In genomic region chr11:46562527-46562926, GRCh38 we compare ENCODE assay signal across 18 cellular contexts. TPM values are rescaled to one million over a fixed set of nuclear protein-coding genes. Genes with fewer than 3 reads are reported as not detected.
A peak's percentile ranks its signal among the peaks of the same experiment; 100 is the strongest.
DNase-seq lines count a peak whose midpoint lies in the region; ATAC-seq and TF ChIP-seq lines count a peak whose summit lies in the region.
"Had no signal": no experiment of that assay in that cellular context is flagged by ENCODE, and none has a peak within 500 bp of the region (broad histone marks: within the 10 kb centered on the region; RNA-seq: fewer than 3 reads in every experiment).

No MANE protein-coding gene starts in this region.

- no peaks in the 10 kb centered on the region for H3K9me3 ChIP-seq in DND-41 (ENCODE audit: insufficient read depth, low read length, severe bottlenecking)
- H3K9me3 ChIP-seq in lower lobe of right lung, result no peaks in the 10 kb centered on the region

- H3K36me3 ChIP-seq in DND-41 (ENCODE audit: insufficient read depth, low read length) (no peaks in the 10 kb centered on the region), lower lobe of right lung (no peaks in the 10 kb centered on the region)

- H3K4me1 ChIP-seq in DND-41 (ENCODE audit: insufficient read depth, low read length), result peaks cover 54% of the 10 kb centered on the region
- H3K4me1 ChIP-seq in lower lobe of right lung, result peaks cover 31% of the 10 kb centered on the region

- intact Hi-C loops in lower lobe of right lung (cut with DNase I), result no loop called here

- no peak overlapping the region for H3K4me2 ChIP-seq in DND-41 (ENCODE audit: insufficient read depth, low read length)
- H3K4me2 ChIP-seq: BLaER1 had no signal

- H3K4me3 Mint-ChIP-seq in activated naive CD8-positive, alpha-beta T cell, result no peak overlapping the region
- no peak overlapping the region for H3K4me3 Mint-ChIP-seq in activated naive CD8-positive, alpha-beta T cell treated with anti-CD3 and anti-CD28 coated beads, Interleukin-2, amount 50 U/mL, for 24 hours
- H3K4me3 Mint-ChIP-seq in central memory CD8-positive, alpha-beta T cell, result no peak overlapping the region

- H3K27me3 ChIP-seq in DND-41 (ENCODE audit: insufficient read depth, low read length, poor library complexity) (no peaks in the 10 kb centered on the region), lower lobe of right lung (ENCODE audit: low read depth) (no peaks in the 10 kb centered on the region)
- H3K27me3 ChIP-seq: BLaER1 had no signal

- ATAC-seq in activated naive CD8-positive, alpha-beta T cell treated with anti-CD3 and anti-CD28 coated beads, Interleukin-2, amount 50 U/mL, for 24 hours, result no peak
- ATAC-seq in DND-41 (ENCODE audit: insufficient read depth, low read depth), result no peak
- ATAC-seq in central memory CD8-positive, alpha-beta T cell (replicated peaks; ENCODE audit: extremely low read depth, poor library complexity, severe bottlenecking), result no peak
- ATAC-seq in lower lobe of right lung, result no peak
- ATAC-seq: GM12878 had no signal

- peaks cover 60% of the 10 kb centered on the region for H3K4me1 Mint-ChIP-seq in activated naive CD8-positive, alpha-beta T cell (ENCODE audit: low read depth)
- peaks cover 57% of the 10 kb centered on the region for H3K4me1 Mint-ChIP-seq in activated naive CD8-positive, alpha-beta T cell treated with anti-CD3 and anti-CD28 coated beads, Interleukin-2, amount 50 U/mL, for 24 hours
- H3K4me1 Mint-ChIP-seq in central memory CD8-positive, alpha-beta T cell, result peaks cover 41% of the 10 kb centered on the region

- peak overlapping the region; percentile 86 for H3K27ac ChIP-seq in DND-41 (ENCODE audit: low read length)
- H3K27ac ChIP-seq in lower lobe of right lung, result no peak overlapping the region
- H3K27ac ChIP-seq: BLaER1 had no signal

- H3K79me2 ChIP-seq in DND-41 (ENCODE audit: insufficient read depth, low read length), result peaks cover 96% of the 10 kb centered on the region

- H3K9me3 Mint-ChIP-seq in activated naive CD8-positive, alpha-beta T cell (ENCODE audit: low read depth), result no peaks in the 10 kb centered on the region
- no peaks in the 10 kb centered on the region for H3K9me3 Mint-ChIP-seq in activated naive CD8-positive, alpha-beta T cell treated with anti-CD3 and anti-CD28 coated beads, Interleukin-2, amount 50 U/mL, for 24 hours
- no peaks in the 10 kb centered on the region for H3K9me3 Mint-ChIP-seq in central memory CD8-positive, alpha-beta T cell

- no peak for DNase-seq in activated naive CD8-positive, alpha-beta T cell treated with anti-CD3 and anti-CD28 coated beads, Interleukin-2, amount 50 U/mL, for 24 hours
- DNase-seq in DND-41, result no peak
- DNase-seq in central memory CD8-positive, alpha-beta T cell (ENCODE audit: low spot score in 2 of 2), result no peak
- DNase-seq in GOT3 (lab: John Stamatoyannopoulos, UW), result no peak
- DNase-seq in lower lobe of right lung, result no peak
- DNase-seq in MV-4-11 (lab: John Stamatoyannopoulos, UW), result no peak
- DNase-seq: COR-L47, EL, NCI-H1417, NCI-H187, NCI-H2107, NCI-H510A, NCI-H774, Right ventricle myocardium superior had no signal

- H3K36me3 Mint-ChIP-seq in activated naive CD8-positive, alpha-beta T cell, result peaks cover 4% of the 10 kb centered on the region
- H3K36me3 Mint-ChIP-seq in activated naive CD8-positive, alpha-beta T cell treated with anti-CD3 and anti-CD28 coated beads, Interleukin-2, amount 50 U/mL, for 24 hours (ENCODE audit: low read depth), result peaks cover 3% of the 10 kb centered on the region
- peaks cover 13% of the 10 kb centered on the region for H3K36me3 Mint-ChIP-seq in central memory CD8-positive, alpha-beta T cell (ENCODE audit: insufficient read depth)

- H2AFZ ChIP-seq in DND-41 (ENCODE audit: low read depth, low read length), result no peak overlapping the region

- H3K27me3 Mint-ChIP-seq in activated naive CD8-positive, alpha-beta T cell, result no peaks in the 10 kb centered on the region
- H3K27me3 Mint-ChIP-seq in activated naive CD8-positive, alpha-beta T cell treated with anti-CD3 and anti-CD28 coated beads, Interleukin-2, amount 50 U/mL, for 24 hours, result no peaks in the 10 kb centered on the region
- H3K27me3 Mint-ChIP-seq in central memory CD8-positive, alpha-beta T cell, result no peaks in the 10 kb centered on the region

- TF ChIP-seq CTCF in DND-41 (IDR thresholded peaks at IDR 0.05; ENCODE audit: borderline replicate concordance, extremely low read depth, low read length, poor library complexity, severe bottlenecking) (no peak), lower lobe of right lung (IDR thresholded peaks at IDR 0.05) (no peak)

- peak overlapping the region; percentile 61 for H3K27ac Mint-ChIP-seq in activated naive CD8-positive, alpha-beta T cell
- no peak overlapping the region for H3K27ac Mint-ChIP-seq in activated naive CD8-positive, alpha-beta T cell treated with anti-CD3 and anti-CD28 coated beads, Interleukin-2, amount 50 U/mL, for 24 hours
- peak overlapping the region; percentile 95 for H3K27ac Mint-ChIP-seq in central memory CD8-positive, alpha-beta T cell (ENCODE audit: low read depth)

- no peak overlapping the region for H3K9ac ChIP-seq in DND-41 (ENCODE audit: low read depth, low read length)
- H3K9ac ChIP-seq: BLaER1, KMS-11 had no signal

- H3K4me3 ChIP-seq in DND-41 (ENCODE audit: low read depth in 1 of 2, low read length in 2 of 2) (no peak overlapping the region), lower lobe of right lung (no peak overlapping the region)
- H3K4me3 ChIP-seq: BLaER1, GM12878 had no signal

- peaks cover 3% of the 10 kb centered on the region; the same call in 1 of the 2 replicates for H4K20me1 ChIP-seq in DND-41 (ENCODE audit: insufficient read depth, low read length)

RNA-seq across cellular contexts. Expression of gene AMBRA1, which starts 31.3 kb away (rescaled TPM):
- total RNA-seq in lower lobe of right lung, result 39.9 TPM

RNA-seq across cellular contexts. Expression of gene HARBI1, which starts 54.5 kb away (rescaled TPM):
- total RNA-seq in lower lobe of right lung, result 6.3 TPM

RNA-seq across cellular contexts. Expression of gene ATG13, which starts 54.8 kb away (rescaled TPM):
- 54.4 TPM for total RNA-seq in lower lobe of right lung
